In the genomic region with DNA sequence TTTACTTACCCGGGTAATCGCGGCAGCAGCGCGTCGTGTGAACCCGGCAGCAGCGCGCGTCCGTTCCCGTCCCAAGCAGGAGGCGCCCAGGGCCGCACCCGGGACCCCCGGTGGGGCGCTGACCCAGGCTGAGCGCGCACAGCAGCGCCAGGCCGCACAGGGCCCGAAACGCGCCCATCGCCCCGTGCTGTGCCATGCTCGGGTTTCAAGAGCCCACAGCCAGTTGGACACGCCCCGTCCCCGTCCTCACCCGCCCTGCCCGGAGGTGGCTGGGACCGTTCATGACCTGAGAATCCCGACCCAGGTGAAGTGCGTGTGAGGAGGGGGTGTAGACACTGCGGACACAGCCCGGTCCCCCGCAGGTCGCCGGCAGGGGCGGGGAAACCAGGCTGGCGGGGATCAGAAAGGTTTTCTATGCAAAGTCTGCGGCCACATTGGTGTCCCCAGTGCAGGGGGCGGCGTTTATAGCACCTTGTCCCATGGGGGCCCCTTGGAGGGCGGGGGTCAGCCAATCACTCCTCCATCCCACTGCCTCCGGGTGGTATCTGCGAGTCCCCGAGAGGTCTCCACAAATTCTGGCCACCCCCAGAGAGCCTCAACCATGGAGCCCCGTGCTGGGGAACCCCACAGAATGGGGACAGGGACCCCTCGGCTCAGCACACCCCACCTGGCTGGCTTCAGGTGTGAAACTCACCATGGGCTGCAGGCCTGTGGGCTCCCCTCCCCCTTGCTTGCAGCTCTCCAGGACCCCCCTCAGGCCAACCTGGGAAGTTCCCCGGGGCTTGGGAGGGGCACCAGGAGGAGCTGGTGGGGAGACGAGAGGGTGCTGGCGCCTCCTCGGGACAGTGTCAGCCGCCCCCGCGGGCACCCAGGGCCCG, we compare ENCODE assay signal across 8 cellular contexts. TPM values are rescaled to one million over a fixed set of nuclear protein-coding genes. Genes with fewer than 3 reads are reported as not detected.
DNase-seq lines count a peak whose midpoint lies in the region; ATAC-seq and TF ChIP-seq lines count a peak whose summit lies in the region.

A gene with protein sequence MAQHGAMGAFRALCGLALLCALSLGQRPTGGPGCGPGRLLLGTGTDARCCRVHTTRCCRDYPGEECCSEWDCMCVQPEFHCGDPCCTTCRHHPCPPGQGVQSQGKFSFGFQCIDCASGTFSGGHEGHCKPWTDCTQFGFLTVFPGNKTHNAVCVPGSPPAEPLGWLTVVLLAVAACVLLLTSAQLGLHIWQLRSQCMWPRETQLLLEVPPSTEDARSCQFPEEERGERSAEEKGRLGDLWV (minus strand): TSS at position 217 of the 878 bp plus-strand sequence. CDS start 21 bp downstream, at position 196.

- DNase-seq in SK-N-SH (peak; percentile 62), osteoblast (ENCODE audit: insufficient read length, low spot score, missing footprints) (peak; percentile 92), AG08396 (ENCODE audit: low spot score) (no peak), NCI-H524 treated with DMSO at 0.1 percent for 48 hours (lab: John Stamatoyannopoulos, UW) (no peak)

- H3K36me3 Mint-ChIP-seq in dendritic cell treated with granulocyte-macrophage colony-stimulating factor and Interleukin-4, amounts not matched to agents 40 ng/mL and 50 ng/mL, for 4 days (ENCODE audit: low read depth) = peaks cover 7% of the 10 kb centered on the region

- no peak within 1 kb of the TSS for H3K4me2 ChIP-seq in SK-N-SH
- H3K4me2 ChIP-seq in osteoblast (ENCODE audit: insufficient read depth, low read length) = peak within 1 kb of the TSS; percentile 28

- peak within 1 kb of the TSS; percentile 56 for H3K4me3 Mint-ChIP-seq in dendritic cell treated with granulocyte-macrophage colony-stimulating factor and Interleukin-4, amounts not matched to agents 40 ng/mL and 50 ng/mL, for 4 days

- H3K9me2 ChIP-seq in SK-N-SH = no peaks in the 10 kb centered on the region

- H3K27ac ChIP-seq in SK-N-SH (ENCODE audit: low read depth in 2 of 2, low read length in 1 of 2) (no peak within 1 kb of the TSS), osteoblast (ENCODE audit: low read depth, low read length) (no peak within 1 kb of the TSS)

- H3K9me3 ChIP-seq in SK-N-SH (no peaks in the 10 kb centered on the region), osteoblast (ENCODE audit: low read depth, low read length) (no peaks in the 10 kb centered on the region)

- peaks cover 49% of the 10 kb centered on the region for H3K4me1 Mint-ChIP-seq in dendritic cell treated with granulocyte-macrophage colony-stimulating factor and Interleukin-4, amounts not matched to agents 40 ng/mL and 50 ng/mL, for 4 days (ENCODE audit: low read depth)

- no peaks in the 10 kb centered on the region for H3F3A ChIP-seq in SK-N-SH (replicated peaks; ENCODE audit: insufficient read depth)

- intact Hi-C loops in dendritic cell treated with granulocyte-macrophage colony-stimulating factor and Interleukin-4, amounts not matched to agents 40 ng/mL and 50 ng/mL, for 4 days (cut with micrococcal nuclease) = no loop called here

- peaks cover 80% of the 10 kb centered on the region for H3K27me3 Mint-ChIP-seq in dendritic cell treated with granulocyte-macrophage colony-stimulating factor and Interleukin-4, amounts not matched to agents 40 ng/mL and 50 ng/mL, for 4 days

- no peaks in the 10 kb centered on the region for H3K79me2 ChIP-seq in SK-N-SH (ENCODE audit: insufficient read depth)
- H3K79me2 ChIP-seq in osteoblast (ENCODE audit: insufficient read depth, low read length) = no peaks in the 10 kb centered on the region

- no peak for TF ChIP-seq RAD21 in SK-N-SH (IDR thresholded peaks at IDR 0.05; ENCODE audit: low read length)

- CTCF ChIA-PET in SK-N-SH (lab: Yijun Ruan, JAX) = interaction anchor here (1.1 to 3.8 kb wide), 4 partner anchors 25 to 174 kb away, joined by 3 to 16 read pairs (median 6); no protein-coding TSS in a partner anchor

- POLR2A ChIA-PET in SK-N-SH (lab: Yijun Ruan, JAX) = no interaction called here

- TF ChIP-seq EP300 in SK-N-SH (IDR thresholded peaks at IDR 0.05; ENCODE audit: borderline replicate concordance in 1 of 2, low read depth in 1 of 2, low read length in 1 of 2) = no peak

- H3K36me3 ChIP-seq in SK-N-SH (replicated peaks in 1 of 2; ENCODE audit: control insufficient read depth in 1 of 2, insufficient read depth in 2 of 2, low read length in 1 of 2) (no peaks in the 10 kb centered on the region), osteoblast (ENCODE audit: insufficient read depth, low read length) (no peaks in the 10 kb centered on the region)

- H3K27me3 ChIP-seq in SK-N-SH (ENCODE audit: insufficient read depth) (peaks cover 7% of the 10 kb centered on the region; the same call in 1 of the 2 replicates), osteoblast (ENCODE audit: insufficient read depth, low read length) (peaks cover 11% of the 10 kb centered on the region)

- no peak within 1 kb of the TSS for H3K4me3 ChIP-seq in SK-N-SH (ENCODE audit: low read depth in 2 of 2, low read length in 1 of 2)
- peak within 1 kb of the TSS; percentile 22 for H3K4me3 ChIP-seq in osteoblast (ENCODE audit: insufficient read depth, low read length)

- H3K9me3 Mint-ChIP-seq in dendritic cell treated with granulocyte-macrophage colony-stimulating factor and Interleukin-4, amounts not matched to agents 40 ng/mL and 50 ng/mL, for 4 days = no peaks in the 10 kb centered on the region

- H2AFZ ChIP-seq in SK-N-SH (ENCODE audit: low read depth) (no peak within 1 kb of the TSS), osteoblast (ENCODE audit: low read length) (no peak within 1 kb of the TSS)

- WGBS in SK-N-SH (ENCODE audit: low lambda C conversion rate) = 0% methylated on average over 5 of the region's 59 CpGs

- ATAC-seq in HG02571 (IDR thresholded peaks at IDR 0.05; ENCODE audit: unreplicated experiment) = no peak
- ATAC-seq in HG03045 (IDR thresholded peaks at IDR 0.05; ENCODE audit: unreplicated experiment) = no peak

- TF ChIP-seq CTCF in GM12874 (IDR thresholded peaks at IDR 0.05; ENCODE audit: insufficient read depth, low read depth, low read length) = peak; percentile 14; the same call in 1 of the 2 replicates
- no peak for TF ChIP-seq CTCF in SK-N-SH (IDR thresholded peaks at IDR 0.05)
- no peak for TF ChIP-seq CTCF in osteoblast (IDR thresholded peaks at IDR 0.05; ENCODE audit: extremely low read depth, low read depth, low read length)

- H4K20me1 ChIP-seq in SK-N-SH (ENCODE audit: insufficient read depth) (no peaks in the 10 kb centered on the region), osteoblast (ENCODE audit: insufficient read depth, low read length) (no peaks in the 10 kb centered on the region)

- H3K4me1 ChIP-seq in SK-N-SH (ENCODE audit: control insufficient read depth in 1 of 2, insufficient read depth in 2 of 2, low read depth in 1 of 2, low read length in 1 of 2) (peaks cover 3 to 8% of the 10 kb centered on the region in 2 experiments; a peak in 1 of 4 replicates), osteoblast (ENCODE audit: insufficient read depth, low read length) (peaks cover 13% of the 10 kb centered on the region)

- no peak within 1 kb of the TSS for H3K27ac Mint-ChIP-seq in dendritic cell treated with granulocyte-macrophage colony-stimulating factor and Interleukin-4, amounts not matched to agents 40 ng/mL and 50 ng/mL, for 4 days

- no peak within 1 kb of the TSS for H3K9ac ChIP-seq in SK-N-SH

TF ChIP-seq in SK-N-SH, 30 proteins besides CTCF, POLR2A, EP300 and RAD21 (continues in another document):
- no peak for TF ChIP-seq MAX (IDR thresholded peaks at IDR 0.05; ENCODE audit: low read depth)
- TF ChIP-seq, protein P1, sequence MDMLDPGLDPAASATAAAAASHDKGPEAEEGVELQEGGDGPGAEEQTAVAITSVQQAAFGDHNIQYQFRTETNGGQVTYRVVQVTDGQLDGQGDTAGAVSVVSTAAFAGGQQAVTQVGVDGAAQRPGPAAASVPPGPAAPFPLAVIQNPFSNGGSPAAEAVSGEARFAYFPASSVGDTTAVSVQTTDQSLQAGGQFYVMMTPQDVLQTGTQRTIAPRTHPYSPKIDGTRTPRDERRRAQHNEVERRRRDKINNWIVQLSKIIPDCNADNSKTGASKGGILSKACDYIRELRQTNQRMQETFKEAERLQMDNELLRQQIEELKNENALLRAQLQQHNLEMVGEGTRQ (IDR thresholded peaks at IDR 0.05; ENCODE audit: borderline replicate concordance, low read depth, low read length) = no peak
- no peak for TF ChIP-seq IRF3 (IDR thresholded peaks at IDR 0.05; ENCODE audit: low read depth, low read length)

RNA-seq across cellular contexts. Expression of the gene that starts here (rescaled TPM):
- polyA plus RNA-seq in SK-N-SH (2012; rRNA removed) = 0.05 TPM in 1 of 2 replicates, not detected in the other
- polyA plus RNA-seq in SK-N-SH (2012; cell fraction: cytosol; rRNA removed) = 0.03 and 0.06 TPM in 2 replicates
- polyA plus RNA-seq in SK-N-SH (2012; cell fraction: nucleus; rRNA removed) = 0.41 TPM in 1 of 2 replicates, not detected in the other
- 0.29 TPM in 1 of 2 replicates, not detected in the other for total RNA-seq in osteoblast

Comparison
In these comparisons a context has a peak if more than half of its experiments do, and no peak if none do; other contexts are left out.
1. Peak in DNase-seq in SK-N-SH; RNA of the gene not detected or under 1 TPM.
2. Peak in DNase-seq, H3K4me3 ChIP-seq and H3K4me2 ChIP-seq in osteoblast; RNA of the gene not detected or under 1 TPM.